ENCODE assay signal across 8 cellular contexts in genomic region chr2:86563650-86564061, GRCh38.
DNase-seq lines count a peak whose midpoint lies in the region; ATAC-seq and TF ChIP-seq lines count a peak whose summit lies in the region.

No MANE protein-coding gene starts in this region.

- peak overlapping the region; percentile 90; the same call in 1 of the 2 replicates for H3K9ac ChIP-seq in ES-I3 (ENCODE audit: low read depth, low read length)
- H3K9ac ChIP-seq in parathyroid adenoma = no peak overlapping the region

- H3K79me2 ChIP-seq in parathyroid adenoma = peaks cover 24% of the 10 kb centered on the region

- H3K9me3 ChIP-seq in ES-I3 (ENCODE audit: control insufficient read depth, insufficient read depth, low read length) (no peaks in the 10 kb centered on the region; the same call in 1 of the 2 replicates), parathyroid adenoma (ENCODE audit: control insufficient read depth, low read length) (no peaks in the 10 kb centered on the region)

- peak overlapping the region; percentile 98 for H2AFZ ChIP-seq in parathyroid adenoma

- H3K4me1 ChIP-seq in ES-I3 (ENCODE audit: insufficient read depth, low read length) (no peaks in the 10 kb centered on the region), parathyroid adenoma (peaks cover 2% of the 10 kb centered on the region)

- ATAC-seq in HG03432 (IDR thresholded peaks at IDR 0.05; ENCODE audit: unreplicated experiment) (no peak), GM19395 (IDR thresholded peaks at IDR 0.05; ENCODE audit: unreplicated experiment) (no peak)

- H3K27ac ChIP-seq in RWPE1 (peak overlapping the region; percentile 98), parathyroid adenoma (peak overlapping the region; percentile 100)

- H3K27me3 ChIP-seq in parathyroid adenoma (ENCODE audit: control insufficient read depth, insufficient read depth, low read length) = no peaks in the 10 kb centered on the region

- H3K36me3 ChIP-seq in ES-I3 (ENCODE audit: insufficient read depth, low read length) (no peaks in the 10 kb centered on the region), parathyroid adenoma (ENCODE audit: control insufficient read depth, insufficient read depth, low read length) (no peaks in the 10 kb centered on the region)

- DNase-seq in RWPE1 (ENCODE audit: low spot score) = no peak
- DNase-seq in epithelial cell of esophagus (ENCODE audit: low read depth) = no peak
- DNase-seq in activated gamma-delta T cell treated with Interleukin-2 at 50 U/mL for 16 hours = no peak
- no peak for DNase-seq in putamen (ENCODE audit: low spot score)

- H3K4me3 ChIP-seq in epithelial cell of esophagus (ENCODE audit: low read length) (peak overlapping the region; percentile 87), parathyroid adenoma (ENCODE audit: low read depth, low read length) (peak overlapping the region; percentile 90)

- no peak for TF ChIP-seq CTCF in RWPE1 (conservative IDR thresholded peaks at IDR 0.05; ENCODE audit: low read depth)
- no peak for TF ChIP-seq CTCF in epithelial cell of esophagus (IDR thresholded peaks at IDR 0.05; ENCODE audit: insufficient read depth, low read depth, low read length, missing control alignments)
- no peak for TF ChIP-seq CTCF in parathyroid adenoma (IDR thresholded peaks at IDR 0.05)

- POLR2A ChIA-PET in RWPE1 (lab: Yijun Ruan, JAX; ENCODE audit: low non-redundant PET) = no interaction called here

- CTCF ChIA-PET in RWPE1 (lab: Yijun Ruan, JAX) = no interaction called here

- H3K4me2 ChIP-seq in parathyroid adenoma (ENCODE audit: low read length) = peak overlapping the region; percentile 75
